1 cellular context compared by ENCODE assay signal in genomic region chr3:184351511-184352148, GRCh38.
TF ChIP-seq lines count a peak whose summit lies in the region.

No MANE protein-coding gene starts in this region.

TF ChIP-seq in neural cell, 6 proteins besides CTCF, POLR2A, EP300 and RAD21:
- TF ChIP-seq EZH2 (IDR thresholded peaks at IDR 0.05; ENCODE audit: borderline replicate concordance, insufficient read depth, low read length, poor library complexity, severe bottlenecking) (no peak), POLR2AphosphoS5 (IDR thresholded peaks at IDR 0.05) (peak; percentile 13)
TF ChIP-seq in neural cell: peak in this region for 1.
